Comparison of ENCODE assay signal across 8 cellular contexts in the genomic region with DNA sequence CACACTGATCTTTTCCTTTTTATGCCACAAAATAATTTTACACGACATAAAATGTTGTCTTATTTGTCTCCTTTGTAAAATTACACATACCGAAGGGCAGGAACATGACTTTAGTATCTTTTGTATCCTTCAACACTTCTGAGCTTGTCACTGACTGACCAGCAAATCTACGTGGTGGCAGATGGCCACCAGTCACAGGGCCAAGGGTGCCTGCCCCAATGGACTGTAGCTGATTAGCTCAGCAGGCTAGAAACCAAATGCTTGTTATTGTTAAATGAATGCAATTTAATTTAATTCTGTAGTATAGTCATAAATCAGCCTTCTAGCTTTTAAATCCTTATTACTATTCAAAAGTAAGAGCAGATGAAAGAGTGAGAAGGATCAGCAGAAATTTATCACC. TPM values are rescaled to one million over a fixed set of nuclear protein-coding genes. Genes with fewer than 3 reads are reported as not detected.
DNase-seq lines count a peak whose midpoint lies in the region; ATAC-seq and TF ChIP-seq lines count a peak whose summit lies in the region.
"Not testable (repeated sequence)": the region's sequence is repeated elsewhere in the genome, so short reads cannot be mapped to it uniquely, and the experiment has no call there.

No MANE protein-coding gene starts in this region.

- not testable (repeated sequence) for H3K27me3 Mint-ChIP-seq in glutamatergic neuron (ENCODE audit: unreplicated experiment)

- DNase-seq in NCI-H69 (lab: John Stamatoyannopoulos, UW) (peak; percentile 14), NCI-H82 (lab: John Stamatoyannopoulos, UW) (peak; percentile 12), SK-N-DZ (ENCODE audit: low spot score) (peak; percentile 52), WERI-Rb-1 (peak; percentile 75), glutamatergic neuron (peak; percentile 18), heart left ventricle (peak in 1 of 5 donors; percentile 38)
- DNase-seq in Right ventricle myocardium superior, left ventricle myocardium superior: not testable (repeated sequence)

- not testable (repeated sequence) for H3K4me3 Mint-ChIP-seq in glutamatergic neuron (ENCODE audit: unreplicated experiment)

- H3K27ac ChIP-seq in WERI-Rb-1, heart left ventricle: not testable (repeated sequence)

- not testable (repeated sequence) for TF ChIP-seq POLR2A in heart left ventricle (IDR thresholded peaks at IDR 0.05)

- not testable (repeated sequence) for H3K36me3 Mint-ChIP-seq in glutamatergic neuron (ENCODE audit: unreplicated experiment)

- intact Hi-C loops in Right ventricle myocardium superior (cut with DNase I); heart left ventricle (cut with DNase I); left ventricle myocardium superior (cut with micrococcal nuclease): not testable (repeated sequence)

- 28 to 38% (median 35%) methylated on average over 3 of the region's 3 CpGs for WGBS in heart left ventricle, 4 donors

- H3K4me1 Mint-ChIP-seq in glutamatergic neuron (ENCODE audit: low read depth, unreplicated experiment): not testable (repeated sequence)

- H3K36me3 ChIP-seq in WERI-Rb-1, heart left ventricle: not testable (repeated sequence)

- not testable (repeated sequence) for TF ChIP-seq CTCF in WERI-Rb-1 (IDR thresholded peaks at IDR 0.05; ENCODE audit: low read depth, low read length); glutamatergic neuron (IDR thresholded peaks at IDR 0.05; ENCODE audit: partially characterized antibody, unreplicated experiment); heart left ventricle (IDR thresholded peaks at IDR 0.05)

- H3K27ac Mint-ChIP-seq in glutamatergic neuron (ENCODE audit: unreplicated experiment): not testable (repeated sequence)

- H3K9me3 ChIP-seq in WERI-Rb-1 (ENCODE audit: severe bottlenecking); heart left ventricle: not testable (repeated sequence)

- not testable (repeated sequence) for H3K27me3 ChIP-seq in WERI-Rb-1 (ENCODE audit: insufficient read depth, low read depth, severe bottlenecking); heart left ventricle

- ATAC-seq in Right ventricle myocardium superior (ENCODE audit: poor library complexity) (peak; percentile 82), heart left ventricle (peak in 3 of 4 donors; percentile 57 to 65 (median 61)), left ventricle myocardium superior (peak; percentile 38)

- not testable (repeated sequence) for H3K4me3 ChIP-seq in WERI-Rb-1 (ENCODE audit: low read depth, low read length); heart left ventricle

- H3K4me1 ChIP-seq in heart left ventricle: not testable (repeated sequence)

- H3K9me3 Mint-ChIP-seq in glutamatergic neuron (ENCODE audit: unreplicated experiment): not testable (repeated sequence)

RNA-seq across cellular contexts. Expression of a gene that starts 49.2 kb away (rescaled TPM):
- polyA plus RNA-seq in SK-N-DZ (2014; cell fraction: cytosol; rRNA removed): 6.1 and 6.3 TPM in 2 replicates
- polyA plus RNA-seq in SK-N-DZ (2014; cell fraction: nucleus; rRNA removed): 16.5 and 32.3 TPM in 2 replicates
- 6.5 TPM for total RNA-seq in glutamatergic neuron (ENCODE audit: unreplicated experiment)
- total RNA-seq in Right ventricle myocardium superior: 10.8 TPM
- 10 to 100 TPM in 2 of 9 donors, 1 to 10 TPM in 7; 5.5 to 12.8 (median 8.4) TPM for total RNA-seq in heart left ventricle
- 1 to 10 TPM; 3.3 to 3.7 TPM for polyA plus RNA-seq in heart left ventricle
- 16.7 TPM for total RNA-seq in left ventricle myocardium superior
